ENCODE assay signal across 1 cellular context in genomic region chr3:141375381-141376301, GRCh38.
TF ChIP-seq lines count a peak whose summit lies in the region.

No MANE protein-coding gene starts in this region.

TF ChIP-seq in GM12878, 131 proteins besides CTCF, POLR2A, EP300 and RAD21 (continued from another document):
- no peak for TF ChIP-seq SKIL (IDR thresholded peaks at IDR 0.05; ENCODE audit: low read depth, poor library complexity, severe bottlenecking)
- no peak for TF ChIP-seq TCF3 (IDR thresholded peaks at IDR 0.05; ENCODE audit: borderline replicate concordance, insufficient read depth, low read depth, low read length)
- TF ChIP-seq IKZF1 (conservative IDR thresholded peaks at IDR 0.05) = 0 out of 2 replicates have a peak, but pooled peaks have one; percentile 26
- TF ChIP-seq E4F1 (IDR thresholded peaks at IDR 0.05; ENCODE audit: borderline replicate concordance, partially characterized antibody) = no peak
- no peak for TF ChIP-seq ZBTB11 (CRISPR knock-in tag; IDR thresholded peaks at IDR 0.05)
- peak; percentile 28; the same call in 1 of the 2 replicates for TF ChIP-seq RUNX3 (IDR thresholded peaks at IDR 0.05; ENCODE audit: low read length)
- no peak for TF ChIP-seq ZNF274 (IDR thresholded peaks at IDR 0.05; ENCODE audit: insufficient read depth, insufficient read length)
- peak; percentile 54 for TF ChIP-seq EED (IDR thresholded peaks at IDR 0.05; ENCODE audit: low read depth)
